In genomic region chr21:44478801-44479167, GRCh38 we compare ENCODE assay signal across 19 cellular contexts.
"Had no signal": no experiment of that assay in that cellular context is flagged by ENCODE, and none has a peak within 500 bp of the region (broad histone marks: within the 10 kb centered on the region; RNA-seq: fewer than 3 reads in every experiment).

No MANE protein-coding gene starts in this region.

- ATAC-seq: gastrocnemius medialis, lower lobe of right lung, natural killer cell, WTC11 had no signal

- H3K36me3 Mint-ChIP-seq: natural killer cell, WTC11 had no signal

- DNase-seq: activated gamma-delta T cell treated with Interleukin-2 at 50 U/mL for 16 hours; activated naive CD4-positive, alpha-beta T cell treated with anti-CD3 and anti-CD28 coated beads, Interleukin-2, amount 50 U/mL, for 16 hours; amniotic stem cell; gastrocnemius medialis; glutamatergic neuron; islet precursor cell; lower lobe of right lung; mesenchymal stem cell; natural killer cell; ovary had no signal

- H3K9me3 Mint-ChIP-seq: activated T-cell treated with anti-CD3 and anti-CD28 coated beads, Interleukin-2, amount 50 U/mL, for 24 hours; natural killer cell had no signal

- FAIRE-seq: astrocyte had no signal

- H3K36me3 ChIP-seq: brain microvascular endothelial cell, gastrocnemius medialis, lower lobe of right lung, neutrophil, ovary, prostate gland, tibial nerve had no signal

- H3K4me1 ChIP-seq: gastrocnemius medialis, prostate gland, tibial nerve had no signal

- H3K27ac ChIP-seq: brain microvascular endothelial cell, coronary artery, dorsolateral prefrontal cortex, gastrocnemius medialis, lower lobe of right lung, neutrophil, ovary, prostate gland, tibial nerve had no signal

- H3K4me1 Mint-ChIP-seq: natural killer cell had no signal

- H3K4me3 ChIP-seq: coronary artery, dorsolateral prefrontal cortex, gastrocnemius medialis, lower lobe of right lung, ovary, prostate gland, tibial nerve had no signal

- H3K27me3 Mint-ChIP-seq: activated T-cell treated with anti-CD3 and anti-CD28 coated beads, Interleukin-2, amount 50 U/mL, for 24 hours had no signal

- H3K27me3 ChIP-seq: brain microvascular endothelial cell, ovary, tibial nerve had no signal

- H3K9me3 ChIP-seq: gastrocnemius medialis, lower lobe of right lung, neutrophil, ovary, prostate gland, tibial nerve had no signal

- H3K27ac Mint-ChIP-seq: activated T-cell treated with anti-CD3 and anti-CD28 coated beads, Interleukin-2, amount 50 U/mL, for 24 hours; natural killer cell; WTC11 had no signal

- H3K4me3 Mint-ChIP-seq: natural killer cell, WTC11 had no signal
